In genomic region chr7:21507627-21508343, GRCh38 we compare ENCODE assay signal across 9 cellular contexts. TPM values are rescaled to one million over a fixed set of nuclear protein-coding genes. Genes with fewer than 3 reads are reported as not detected.
DNase-seq lines count a peak whose midpoint lies in the region; ATAC-seq, FAIRE-seq and TF ChIP-seq lines count a peak whose summit lies in the region.
"Had no signal": no experiment of that assay in that cellular context is flagged by ENCODE, and none has a peak within 500 bp of the region (broad histone marks: within the 10 kb centered on the region; RNA-seq: fewer than 3 reads in every experiment).

No MANE protein-coding gene starts in this region.

- H3K4me1 Mint-ChIP-seq in naive thymus-derived CD4-positive, alpha-beta T cell = peaks cover 0 to 7% (median 3%) of the 10 kb centered on the region in 7 donors

- FAIRE-seq in GM19239 (lab: Jason Lieb, UNC) = peak; percentile 69
- FAIRE-seq: islet of Langerhans had no signal

- no peak overlapping the region for H3K27ac Mint-ChIP-seq in naive thymus-derived CD4-positive, alpha-beta T cell

- H3K9me3 Mint-ChIP-seq in naive thymus-derived CD4-positive, alpha-beta T cell = peaks cover 0 to 41% (median 10%) of the 10 kb centered on the region in 11 donors

- DNase-seq in CD1c-positive myeloid dendritic cell (ENCODE audit: extremely low spot score) (peak; percentile 71), GM19239 (ENCODE audit: insufficient read length, low spot score) (no peak), SHP77 treated with DMSO at 0.1 percent for 48 hours (lab: John Stamatoyannopoulos, UW) (peak; percentile 11), erythroblast (lab: John Stamatoyannopoulos, UW) (peak; percentile 44 to 69)
- peak in 4 of 9 donors; percentile 6 to 26 (median 16) for DNase-seq in naive thymus-derived CD4-positive, alpha-beta T cell
- DNase-seq in NK-92 treated with Interleukin-12 subunit alpha and Interleukin-12 subunit beta, amount 100 ng/mL, for 24 hours (lab: John Stamatoyannopoulos, UW) = no peak

- peaks cover 0 to 16% (median 0%) of the 10 kb centered on the region in 3 experiments for H3K9me3 ChIP-seq in naive thymus-derived CD4-positive, alpha-beta T cell (ENCODE audit: control insufficient read depth in 2 of 3, low read length in 3 of 3)

- no peak overlapping the region for H3K4me3 ChIP-seq in naive thymus-derived CD4-positive, alpha-beta T cell (ENCODE audit: low read length)

- POLR2A ChIA-PET in naive thymus-derived CD4-positive, alpha-beta T cell (lab: Charles Lee) = no interaction called here

- peaks cover 24 to 81% (median 77%) of the 10 kb centered on the region in 5 donors for H3K36me3 Mint-ChIP-seq in naive thymus-derived CD4-positive, alpha-beta T cell

- H3K36me3 ChIP-seq in naive thymus-derived CD4-positive, alpha-beta T cell (ENCODE audit: control insufficient read depth in 2 of 3, insufficient read depth in 3 of 3, low read length in 3 of 3) = peaks cover 0 to 30% (median 7%) of the 10 kb centered on the region in 3 experiments

- CTCF ChIA-PET in naive thymus-derived CD4-positive, alpha-beta T cell (lab: Charles Lee) = interaction anchor here (0.6 to 1.0 kb wide), 3 partner anchors 19 to 254 kb away, joined by 3 to 5 read pairs (median 3); no protein-coding TSS in a partner anchor

- H3K27ac ChIP-seq in naive thymus-derived CD4-positive, alpha-beta T cell (ENCODE audit: low read depth, low read length) = no peak overlapping the region

- no peaks in the 10 kb centered on the region for H3K27me3 ChIP-seq in naive thymus-derived CD4-positive, alpha-beta T cell (ENCODE audit: control insufficient read depth in 2 of 2, insufficient read depth in 2 of 2, low read length in 2 of 2)

- intact Hi-C loops in naive thymus-derived CD4-positive, alpha-beta T cell (cut with micrococcal nuclease) = loop anchor here (1.0 kb wide), 2 partner anchors 246 to 251 kb away; no protein-coding TSS in a partner anchor

- TF ChIP-seq POLR2A in erythroblast (IDR thresholded peaks at IDR 0.05; ENCODE audit: low read length) = no peak

- no peaks in the 10 kb centered on the region for H3K4me1 ChIP-seq in naive thymus-derived CD4-positive, alpha-beta T cell (ENCODE audit: control insufficient read depth in 2 of 2, insufficient read depth in 2 of 2, low read length in 2 of 2)

- peak; percentile 61 for ATAC-seq in naive thymus-derived CD4-positive, alpha-beta T cell
- ATAC-seq in GM21737 (IDR thresholded peaks at IDR 0.05; ENCODE audit: unreplicated experiment) (no peak), HG03025 (IDR thresholded peaks at IDR 0.05; ENCODE audit: low FRiP score, unreplicated experiment) (no peak)

- H3K4me3 Mint-ChIP-seq in naive thymus-derived CD4-positive, alpha-beta T cell = no peak overlapping the region

- H3K27me3 Mint-ChIP-seq in naive thymus-derived CD4-positive, alpha-beta T cell = no peaks in the 10 kb centered on the region

RNA-seq across cellular contexts. Expression of gene DNAH11, which starts 35.1 kb away (rescaled TPM):
- 1 to 10 TPM in 1 of 5 experiments, under 1 TPM in 3, not detected in 1; 0.03 to 8.1 (median 0.23) TPM for total RNA-seq in naive thymus-derived CD4-positive, alpha-beta T cell
- polyA plus RNA-seq in naive thymus-derived CD4-positive, alpha-beta T cell = under 1 TPM; 0.02 to 0.25 TPM

Comparison
In these comparisons a context has a peak if more than half of its experiments do, and no peak if none do; other contexts are left out.
1. DNase-seq: peak in CD1c-positive myeloid dendritic cell (single experiment), SHP77 treated with DMSO at 0.1 percent for 48 hours (single experiment) and erythroblast (2 of 2); none in GM19239 (single experiment) and NK-92 treated with Interleukin-12 subunit alpha and Interleukin-12 subunit beta, amount 100 ng/mL, for 24 hours (single experiment).